In genomic region chr17:910503-911194, GRCh38 we compare ENCODE assay signal across 18 cellular contexts.
DNase-seq lines count a peak whose midpoint lies in the region; ATAC-seq and TF ChIP-seq lines count a peak whose summit lies in the region.
"Had no signal": no experiment of that assay in that cellular context is flagged by ENCODE, and none has a peak within 500 bp of the region (broad histone marks: within the 10 kb centered on the region; RNA-seq: fewer than 3 reads in every experiment).

No MANE protein-coding gene starts in this region.

- CTCF ChIA-PET in mammary epithelial cell (lab: Charles Lee; ENCODE audit: low non-redundant PET), result no interaction called here

- H3K9me3 ChIP-seq in breast epithelium (no peaks in the 10 kb centered on the region), mammary epithelial cell (replicated peaks; ENCODE audit: insufficient read depth, low read length) (no peaks in the 10 kb centered on the region), adipocyte (ENCODE audit: control insufficient read depth, low read length) (no peaks in the 10 kb centered on the region), transverse colon (no peaks in the 10 kb centered on the region)
- H3K9me3 ChIP-seq: esophagus muscularis mucosa, MG63 had no signal

- no TSS peak for BruUV-seq in mammary epithelial cell (replicated peaks; lab: Mats Ljungman, UMichigan)

- ATAC-seq in HG03521 (IDR thresholded peaks at IDR 0.05; ENCODE audit: unreplicated experiment), result no peak
- ATAC-seq: natural killer cell, T-helper 17 cell had no signal

- H3K4me2 ChIP-seq in mammary epithelial cell (ENCODE audit: insufficient read depth, low read depth, low read length), result no peak overlapping the region

- H3K4me3 ChIP-seq in breast epithelium, result peak overlapping the region in 2 of 3 donors; percentile 21 to 42
- H3K4me3 ChIP-seq in mammary epithelial cell (replicated peaks in 1 of 3; ENCODE audit: insufficient read depth in 1 of 3, low read depth in 2 of 3, low read length in 3 of 3), result no peak overlapping the region
- H3K4me3 ChIP-seq in adipocyte (ENCODE audit: low read length), result peak overlapping the region; percentile 56
- no peak overlapping the region for H3K4me3 ChIP-seq in transverse colon
- H3K4me3 ChIP-seq: esophagus muscularis mucosa, MG63 had no signal

- dilution Hi-C loops in mammary epithelial cell (cut with HindIII; ENCODE audit: low sequenced_read_pairs), result no loop called here

- H3K9ac ChIP-seq in mammary epithelial cell (ENCODE audit: insufficient read depth, low read length) (no peak overlapping the region), adipocyte (ENCODE audit: low read length) (no peak overlapping the region)

- H3K27ac ChIP-seq in breast epithelium (peak overlapping the region in 1 of 2 donors; percentile 62), mammary epithelial cell (ENCODE audit: insufficient read depth, low read depth, low read length) (no peak overlapping the region), transverse colon (peak overlapping the region; percentile 0 to 49 (median 28))
- H3K27ac ChIP-seq: esophagus muscularis mucosa, HL-60 had no signal

- no peak for TF ChIP-seq EP300 in transverse colon (IDR thresholded peaks at IDR 0.05; ENCODE audit: low read depth)

- 93% methylated on average over 10 of the region's 10 CpGs for WGBS in mammary epithelial cell (ENCODE audit: low coverage, missing lambda C conversion rate)
- 35 to 54% methylated on average over 2 to 10 of the region's 10 CpGs for WGBS in transverse colon (ENCODE audit: low coverage in 1 of 2), 2 donors

- H4K20me1 ChIP-seq in mammary epithelial cell (ENCODE audit: insufficient read depth, low read length), result no peaks in the 10 kb centered on the region

- TF ChIP-seq POLR2A in breast epithelium (IDR thresholded peaks at IDR 0.05), result no peak
- no peak for TF ChIP-seq POLR2A in transverse colon (IDR thresholded peaks at IDR 0.05)

- H3K4me1 ChIP-seq in breast epithelium (no peaks in the 10 kb centered on the region), mammary epithelial cell (ENCODE audit: insufficient read depth, low read length) (peaks cover 13% of the 10 kb centered on the region), adipocyte (ENCODE audit: control insufficient read depth, insufficient read depth, low read length) (peaks cover 25% of the 10 kb centered on the region), transverse colon (peaks cover 3 to 28% (median 10%) of the 10 kb centered on the region in 4 donors)

- H3K27me3 ChIP-seq in breast epithelium (no peaks in the 10 kb centered on the region), mammary epithelial cell (ENCODE audit: insufficient read depth, low read length) (no peaks in the 10 kb centered on the region), adipocyte (replicated peaks; ENCODE audit: control insufficient read depth, insufficient read depth, low read length) (no peaks in the 10 kb centered on the region), transverse colon (no peaks in the 10 kb centered on the region)
- H3K27me3 ChIP-seq: esophagus muscularis mucosa, MG63 had no signal

- H2AFZ ChIP-seq in mammary epithelial cell (ENCODE audit: low read depth, low read length), result no peak overlapping the region

- DNase-seq in breast epithelium (ENCODE audit: low spot score in 2 of 2) (no peak), mammary epithelial cell (no peak), adipocyte (ENCODE audit: low read depth) (peak; percentile 83), kidney tubule cell (ENCODE audit: low spot score) (peak; percentile 17), transverse colon (no peak), NCI-H524 (lab: John Stamatoyannopoulos, UW) (no peak), NCI-H2107 (lab: John Stamatoyannopoulos, UW) (no peak)
- DNase-seq: activated CD4-positive, alpha-beta T cell treated with anti-CD3 and anti-CD28 coated beads, Interleukin-2, amount 50 U/mL, for 4 hours; activated effector memory CD4-positive, alpha-beta T cell treated with anti-CD3 and anti-CD28 coated beads, Interleukin-2, amount 50 U/mL, for 16 hours; DMS 273 treated with DMSO at 0.1 percent for 48 hours; MG63; natural killer cell; OCI-M1; T-helper 17 cell; trophoblast cell had no signal

- in situ Hi-C loops in mammary epithelial cell (cut with MboI; ENCODE audit: low sequenced_read_pairs in 2 of 2) (no loop called here), transverse colon (cut with MboI; ENCODE audit: low pct_ligation_motif_present in 1 of 4, low pct_unique_long_range_greater_than_20kb in 1 of 4, low sequenced_read_pairs in 3 of 4) (no loop called here)

- TF ChIP-seq CTCF in breast epithelium (IDR thresholded peaks at IDR 0.05) (no peak), mammary epithelial cell (conservative IDR thresholded peaks at IDR 0.05 in 1 of 2, IDR thresholded peaks at IDR 0.05 in 1 of 2; ENCODE audit: extremely low read depth in 1 of 2, insufficient read depth in 1 of 2, low read depth in 1 of 2, low read length in 2 of 2) (no peak), transverse colon (IDR thresholded peaks at IDR 0.05) (no peak)

- H3K36me3 ChIP-seq in breast epithelium (no peaks in the 10 kb centered on the region), mammary epithelial cell (ENCODE audit: insufficient read depth, low read length) (peaks cover 2% of the 10 kb centered on the region), adipocyte (ENCODE audit: control insufficient read depth, insufficient read depth, low read length, severe bottlenecking) (no peaks in the 10 kb centered on the region), transverse colon (no peaks in the 10 kb centered on the region)
- H3K36me3 ChIP-seq: esophagus muscularis mucosa had no signal

- H3K79me2 ChIP-seq in mammary epithelial cell (ENCODE audit: insufficient read depth, low read length), result peaks cover 85% of the 10 kb centered on the region

- intact Hi-C loops in breast epithelium (cut with DNase I; ENCODE audit: low total_unique reads) (no loop called here), mammary epithelial cell (cut with micrococcal nuclease) (no loop called here), transverse colon (cut with DNase I; ENCODE audit: low total_unique reads) (loop anchor here (10.0 kb wide), 1 partner anchor 64 kb away; the partner anchor contains the start of gene NXN)

Comparison
In these comparisons a context has a peak if more than half of its experiments do, and no peak if none do; other contexts are left out.
1. H3K4me3 ChIP-seq: peak in breast epithelium (2 of 3) and adipocyte (single experiment); none in mammary epithelial cell (0 of 3) and transverse colon (0 of 4).
2. DNase-seq: peak in adipocyte (single experiment) and kidney tubule cell (single experiment); none in breast epithelium (0 of 2), mammary epithelial cell (single experiment), transverse colon (single experiment), NCI-H524 (0 of 2) and NCI-H2107 (single experiment).